ENCODE assay signal across 1 cellular context in the genomic region with DNA sequence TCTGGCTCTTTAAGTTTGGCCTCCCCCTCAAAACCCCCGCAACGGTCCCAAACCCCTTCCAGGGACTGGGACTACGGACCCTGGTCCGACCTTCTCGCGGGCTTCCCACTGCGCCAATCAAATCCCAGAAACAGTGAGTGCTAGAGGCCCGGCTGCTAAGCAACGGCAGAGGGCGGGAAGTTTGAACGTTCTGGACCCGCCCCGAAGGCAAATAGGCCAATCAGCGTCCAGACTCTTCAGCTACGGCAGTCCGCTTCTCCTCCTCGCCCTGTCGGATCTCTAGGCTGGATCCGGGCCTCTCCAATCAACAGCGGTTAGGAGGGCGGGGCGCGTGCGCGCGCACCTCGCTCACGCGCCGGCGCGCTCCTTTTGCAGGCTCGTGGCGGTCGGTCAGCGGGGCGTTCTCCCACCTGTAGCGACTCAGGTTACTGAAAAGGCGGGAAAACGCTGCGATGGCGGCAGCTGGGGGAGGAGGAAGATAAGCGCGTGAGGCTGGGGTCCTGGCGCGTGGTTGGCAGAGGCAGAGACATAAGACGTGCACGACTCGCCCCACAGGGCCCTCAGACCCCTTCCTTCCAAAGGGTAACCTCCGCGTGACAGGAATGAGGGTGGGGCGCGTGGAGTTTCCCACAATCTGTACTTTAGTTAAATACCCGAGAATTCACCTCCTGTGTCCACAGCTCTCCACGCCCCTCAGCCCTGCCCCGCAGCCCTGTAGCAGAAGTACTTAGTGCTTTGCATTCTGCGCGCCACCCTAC.
TF ChIP-seq lines count a peak whose summit lies in the region.

Gene MSH5, plus strand, starts transcription at position 367 of the 758 bp plus-strand sequence. CDS start 462 bp downstream, outside the sequence.

TF ChIP-seq in HepG2, 621 proteins besides CTCF, POLR2A, EP300 and RAD21 (continued from another document and continues in another):
- TF ChIP-seq ZNF260 (CRISPR knock-in tag; IDR thresholded peaks at IDR 0.05; ENCODE audit: borderline replicate concordance, low read depth) (no peak), DZIP1 (CRISPR knock-in tag; IDR thresholded peaks at IDR 0.05) (peak; percentile 96), HNRNPLL (IDR thresholded peaks at IDR 0.05; ENCODE audit: low read depth, low read length, poor library complexity, severe bottlenecking) (peak; percentile 67), SKI (IDR thresholded peaks at IDR 0.05; ENCODE audit: partially characterized antibody) (peak; percentile 9), SNAI1 (CRISPR knock-in tag; IDR thresholded peaks at IDR 0.05; ENCODE audit: borderline replicate concordance) (peak; percentile 99), THYN1 (CRISPR knock-in tag; IDR thresholded peaks at IDR 0.05; ENCODE audit: borderline replicate concordance, low read depth) (peak; percentile 24; the same call in 1 of the 2 replicates), ZNF646 (CRISPR knock-in tag; IDR thresholded peaks at IDR 0.05) (peak; percentile 22; the same call in 1 of the 2 replicates), RORA (CRISPR knock-in tag; IDR thresholded peaks at IDR 0.05) (no peak), ISL2 (CRISPR knock-in tag; IDR thresholded peaks at IDR 0.05) (peak; percentile 58; the same call in 1 of the 2 replicates), RFX1 (IDR thresholded peaks at IDR 0.05) (peak; percentile 93), ZNF263 (CRISPR knock-in tag; IDR thresholded peaks at IDR 0.05) (peak; percentile 77; the same call in 1 of the 2 replicates), MED8 (CRISPR knock-in tag; IDR thresholded peaks at IDR 0.05; ENCODE audit: insufficient replicate concordance) (peak; percentile 92), ZNF235 (CRISPR knock-in tag; IDR thresholded peaks at IDR 0.05; ENCODE audit: borderline replicate concordance) (peak; percentile 99), ZBED4 (CRISPR knock-in tag; IDR thresholded peaks at IDR 0.05; ENCODE audit: borderline replicate concordance) (no peak; the same call in 1 of the 2 replicates), NFIB (CRISPR knock-in tag; IDR thresholded peaks at IDR 0.05; ENCODE audit: borderline replicate concordance) (peak; percentile 99), TCF12 (IDR thresholded peaks at IDR 0.05) (no peak), TCF12 (CRISPR knock-in tag; IDR thresholded peaks at IDR 0.05) (0 out of 2 replicates have a peak, but pooled peaks have one; percentile 68), ZNF446 (CRISPR knock-in tag; IDR thresholded peaks at IDR 0.05) (peak; percentile 99), ZNF792 (CRISPR knock-in tag; IDR thresholded peaks at IDR 0.05) (peak; percentile 93), PTBP1 (IDR thresholded peaks at IDR 0.05; ENCODE audit: low read depth, low read length, poor library complexity, severe bottlenecking) (no peak), KDM5A (IDR thresholded peaks at IDR 0.05; ENCODE audit: borderline replicate concordance, low read length) (peak; percentile 49; the same call in 1 of the 2 replicates), ZNF337 (CRISPR knock-in tag; IDR thresholded peaks at IDR 0.05; ENCODE audit: borderline replicate concordance, low read depth) (peak; percentile 95), U2AF2 (IDR thresholded peaks at IDR 0.05; ENCODE audit: low read depth, low read length) (no peak), ZC3H13 (CRISPR knock-in tag; IDR thresholded peaks at IDR 0.05) (peak; percentile 97), GZF1 (CRISPR knock-in tag; IDR thresholded peaks at IDR 0.05) (peak; percentile 50; the same call in 1 of the 2 replicates), RFXANK (CRISPR knock-in tag; IDR thresholded peaks at IDR 0.05) (peak; percentile 76; the same call in 1 of the 2 replicates), SRSF9 (IDR thresholded peaks at IDR 0.05; ENCODE audit: borderline replicate concordance, insufficient read depth, low read depth, low read length, poor library complexity, severe bottlenecking) (no peak), SMAD1 (CRISPR knock-in tag; IDR thresholded peaks at IDR 0.05; ENCODE audit: borderline replicate concordance, low read depth) (peak; percentile 77; the same call in 1 of the 2 replicates), PHB2 (IDR thresholded peaks at IDR 0.05; ENCODE audit: partially characterized antibody) (no peak), SNAPC2 (CRISPR knock-in tag; IDR thresholded peaks at IDR 0.05) (peak; percentile 98), TRIM24 (CRISPR knock-in tag; IDR thresholded peaks at IDR 0.05) (no peak), HNF4G (IDR thresholded peaks at IDR 0.05; ENCODE audit: borderline replicate concordance, low read depth, low read length) (peak; percentile 96), HNF4G (CRISPR knock-in tag; IDR thresholded peaks at IDR 0.05; ENCODE audit: borderline replicate concordance, low read depth) (no peak; the same call in 1 of the 2 replicates)
- TF ChIP-seq, protein P1, sequence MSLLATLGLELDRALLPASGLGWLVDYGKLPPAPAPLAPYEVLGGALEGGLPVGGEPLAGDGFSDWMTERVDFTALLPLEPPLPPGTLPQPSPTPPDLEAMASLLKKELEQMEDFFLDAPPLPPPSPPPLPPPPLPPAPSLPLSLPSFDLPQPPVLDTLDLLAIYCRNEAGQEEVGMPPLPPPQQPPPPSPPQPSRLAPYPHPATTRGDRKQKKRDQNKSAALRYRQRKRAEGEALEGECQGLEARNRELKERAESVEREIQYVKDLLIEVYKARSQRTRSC (CRISPR knock-in tag; IDR thresholded peaks at IDR 0.05; ENCODE audit: low read depth), result peak; percentile 99
- TF ChIP-seq, protein P2, sequence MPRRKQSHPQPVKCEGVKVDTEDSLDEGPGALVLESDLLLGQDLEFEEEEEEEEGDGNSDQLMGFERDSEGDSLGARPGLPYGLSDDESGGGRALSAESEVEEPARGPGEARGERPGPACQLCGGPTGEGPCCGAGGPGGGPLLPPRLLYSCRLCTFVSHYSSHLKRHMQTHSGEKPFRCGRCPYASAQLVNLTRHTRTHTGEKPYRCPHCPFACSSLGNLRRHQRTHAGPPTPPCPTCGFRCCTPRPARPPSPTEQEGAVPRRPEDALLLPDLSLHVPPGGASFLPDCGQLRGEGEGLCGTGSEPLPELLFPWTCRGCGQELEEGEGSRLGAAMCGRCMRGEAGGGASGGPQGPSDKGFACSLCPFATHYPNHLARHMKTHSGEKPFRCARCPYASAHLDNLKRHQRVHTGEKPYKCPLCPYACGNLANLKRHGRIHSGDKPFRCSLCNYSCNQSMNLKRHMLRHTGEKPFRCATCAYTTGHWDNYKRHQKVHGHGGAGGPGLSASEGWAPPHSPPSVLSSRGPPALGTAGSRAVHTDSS (CRISPR knock-in tag; conservative IDR thresholded peaks at IDR 0.05), result no peak
- TF ChIP-seq, protein P3, sequence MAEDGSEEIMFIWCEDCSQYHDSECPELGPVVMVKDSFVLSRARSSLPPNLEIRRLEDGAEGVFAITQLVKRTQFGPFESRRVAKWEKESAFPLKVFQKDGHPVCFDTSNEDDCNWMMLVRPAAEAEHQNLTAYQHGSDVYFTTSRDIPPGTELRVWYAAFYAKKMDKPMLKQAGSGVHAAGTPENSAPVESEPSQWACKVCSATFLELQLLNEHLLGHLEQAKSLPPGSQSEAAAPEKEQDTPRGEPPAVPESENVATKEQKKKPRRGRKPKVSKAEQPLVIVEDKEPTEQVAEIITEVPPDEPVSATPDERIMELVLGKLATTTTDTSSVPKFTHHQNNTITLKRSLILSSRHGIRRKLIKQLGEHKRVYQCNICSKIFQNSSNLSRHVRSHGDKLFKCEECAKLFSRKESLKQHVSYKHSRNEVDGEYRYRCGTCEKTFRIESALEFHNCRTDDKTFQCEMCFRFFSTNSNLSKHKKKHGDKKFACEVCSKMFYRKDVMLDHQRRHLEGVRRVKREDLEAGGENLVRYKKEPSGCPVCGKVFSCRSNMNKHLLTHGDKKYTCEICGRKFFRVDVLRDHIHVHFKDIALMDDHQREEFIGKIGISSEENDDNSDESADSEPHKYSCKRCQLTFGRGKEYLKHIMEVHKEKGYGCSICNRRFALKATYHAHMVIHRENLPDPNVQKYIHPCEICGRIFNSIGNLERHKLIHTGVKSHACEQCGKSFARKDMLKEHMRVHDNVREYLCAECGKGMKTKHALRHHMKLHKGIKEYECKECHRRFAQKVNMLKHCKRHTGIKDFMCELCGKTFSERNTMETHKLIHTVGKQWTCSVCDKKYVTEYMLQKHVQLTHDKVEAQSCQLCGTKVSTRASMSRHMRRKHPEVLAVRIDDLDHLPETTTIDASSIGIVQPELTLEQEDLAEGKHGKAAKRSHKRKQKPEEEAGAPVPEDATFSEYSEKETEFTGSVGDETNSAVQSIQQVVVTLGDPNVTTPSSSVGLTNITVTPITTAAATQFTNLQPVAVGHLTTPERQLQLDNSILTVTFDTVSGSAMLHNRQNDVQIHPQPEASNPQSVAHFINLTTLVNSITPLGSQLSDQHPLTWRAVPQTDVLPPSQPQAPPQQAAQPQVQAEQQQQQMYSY (CRISPR knock-in tag; IDR thresholded peaks at IDR 0.05), result 0 out of 2 replicates have a peak, but pooled peaks have one; percentile 46
